In the genomic region with DNA sequence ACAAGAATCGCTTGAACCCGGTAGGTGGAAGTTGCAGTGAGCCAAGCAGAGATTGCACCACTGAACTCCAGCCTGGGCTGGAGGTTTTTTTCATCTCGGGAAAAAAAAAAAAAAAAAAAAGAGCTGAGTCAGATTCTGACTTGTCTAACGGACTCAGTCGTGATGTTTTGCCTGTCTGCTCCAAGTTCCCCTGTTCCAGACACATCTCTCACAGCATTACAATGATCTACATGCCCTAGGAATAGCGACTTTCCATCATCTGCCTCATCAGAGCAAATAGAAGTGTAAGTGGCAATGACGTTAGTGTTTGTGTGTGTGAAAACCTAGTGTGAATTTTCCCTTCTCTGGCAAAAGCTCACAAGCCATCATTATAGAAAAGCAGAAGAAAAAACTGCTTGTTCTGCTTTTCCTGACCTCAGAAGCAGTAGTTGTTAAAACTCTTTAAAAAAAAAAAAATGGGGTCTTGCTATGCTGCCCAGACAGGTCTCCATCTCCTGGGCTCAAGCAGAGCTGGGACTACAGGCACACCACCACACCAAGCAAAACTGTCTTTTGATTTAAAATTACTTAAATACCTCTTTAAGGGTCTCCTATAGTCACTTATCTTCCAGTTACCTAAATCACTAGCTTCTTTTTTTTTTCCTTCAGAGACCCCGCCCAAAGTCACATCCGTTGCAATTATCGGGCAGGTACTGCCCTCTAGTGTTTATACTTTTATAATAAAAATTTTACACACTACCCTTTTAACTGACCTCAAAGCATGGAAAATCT, we compare ENCODE assay signal across 8 cellular contexts. TPM values are rescaled to one million over a fixed set of nuclear protein-coding genes. Genes with fewer than 3 reads are reported as not detected.
A peak's percentile ranks its signal among the peaks of the same experiment; 100 is the strongest.
DNase-seq lines count a peak whose midpoint lies in the region; ATAC-seq and TF ChIP-seq lines count a peak whose summit lies in the region.

No MANE protein-coding gene starts in this region.

- ATAC-seq in stimulated activated naive B cell treated with anti-CD40 and anti-IgM and Interleukin-4, amounts not matched to agents 10 μg/mL and 1 μg/mL and 100 μg/mL, for 72 hours (replicated peaks) = peak; percentile 84 to 85
- ATAC-seq in HG03139 (IDR thresholded peaks at IDR 0.05; ENCODE audit: unreplicated experiment) = no peak

- DNase-seq in DMS 273 (lab: John Stamatoyannopoulos, UW; ENCODE audit: unreplicated experiment) = peak; percentile 83
- peak; percentile 32 for DNase-seq in HuH-7.5 (ENCODE audit: low spot score)
- DNase-seq in OCI-M1 (lab: John Stamatoyannopoulos, UW) = peak; percentile 93
- peak; percentile 23 for DNase-seq in astrocyte of the cerebellum (ENCODE audit: low read depth)
- DNase-seq in immature natural killer cell = peak; percentile 71 to 78 (median 75)
- peak; percentile 37 for DNase-seq in stimulated activated naive B cell treated with anti-CD40 and anti-IgM and Interleukin-4, amounts not matched to agents 10 μg/mL and 1 μg/mL and 100 μg/mL, for 72 hours
- no peak for DNase-seq in GM19238 (ENCODE audit: insufficient read length, low spot score)

- TF ChIP-seq CTCF in astrocyte of the cerebellum (IDR thresholded peaks at IDR 0.05; ENCODE audit: low read depth, low read length, missing control alignments) = peak; percentile 42

- peak overlapping the region; percentile 49 to 78 (median 65) for H3K4me3 Mint-ChIP-seq in immature natural killer cell
- H3K4me3 Mint-ChIP-seq in stimulated activated naive B cell treated with anti-CD40 and anti-IgM and Interleukin-4, amounts not matched to agents 10 μg/mL and 1 μg/mL and 100 μg/mL, for 72 hours = peak overlapping the region; percentile 61 to 77

- peaks cover 17 to 20% of the 10 kb centered on the region in 2 donors for H3K4me1 Mint-ChIP-seq in immature natural killer cell
- H3K4me1 Mint-ChIP-seq in stimulated activated naive B cell treated with anti-CD40 and anti-IgM and Interleukin-4, amounts not matched to agents 10 μg/mL and 1 μg/mL and 100 μg/mL, for 72 hours = peaks cover 5 to 25% of the 10 kb centered on the region in 2 donors

- H3K4me3 ChIP-seq in astrocyte of the cerebellum (ENCODE audit: low read depth, low read length) = no peak overlapping the region

- peak overlapping the region; percentile 76 to 96 (median 90) for H3K27ac Mint-ChIP-seq in immature natural killer cell
- H3K27ac Mint-ChIP-seq in stimulated activated naive B cell treated with anti-CD40 and anti-IgM and Interleukin-4, amounts not matched to agents 10 μg/mL and 1 μg/mL and 100 μg/mL, for 72 hours = peak overlapping the region; percentile 75

- no peaks in the 10 kb centered on the region for H3K9me3 Mint-ChIP-seq in immature natural killer cell
- H3K9me3 Mint-ChIP-seq in stimulated activated naive B cell treated with anti-CD40 and anti-IgM and Interleukin-4, amounts not matched to agents 10 μg/mL and 1 μg/mL and 100 μg/mL, for 72 hours = no peaks in the 10 kb centered on the region

- peaks cover 6 to 12% (median 7%) of the 10 kb centered on the region in 3 donors for H3K27me3 Mint-ChIP-seq in immature natural killer cell (ENCODE audit: low read depth in 3 of 3)
- no peaks in the 10 kb centered on the region for H3K27me3 Mint-ChIP-seq in stimulated activated naive B cell treated with anti-CD40 and anti-IgM and Interleukin-4, amounts not matched to agents 10 μg/mL and 1 μg/mL and 100 μg/mL, for 72 hours

- in situ Hi-C loops in astrocyte of the cerebellum (cut with HindIII; ENCODE audit: low sequenced_read_pairs) = no loop called here

- no peaks in the 10 kb centered on the region for H3K36me3 Mint-ChIP-seq in immature natural killer cell
- no peaks in the 10 kb centered on the region for H3K36me3 Mint-ChIP-seq in stimulated activated naive B cell treated with anti-CD40 and anti-IgM and Interleukin-4, amounts not matched to agents 10 μg/mL and 1 μg/mL and 100 μg/mL, for 72 hours

RNA-seq across cellular contexts. Expression of gene PLEKHO1, which starts 37.3 kb away (rescaled TPM):
- polyA plus RNA-seq in immature natural killer cell = 10 to 100 TPM; 20.6 to 32.5 (median 22.2) TPM

RNA-seq across cellular contexts. Expression of gene ANP32E, which starts 48.9 kb away (rescaled TPM):
- 10 to 100 TPM; 48.5 to 56.0 (median 54.6) TPM for polyA plus RNA-seq in immature natural killer cell
